In genomic region chr6:167836722-167837121, GRCh38 we compare ENCODE assay signal across 20 cellular contexts.
"Had no signal": no experiment of that assay in that cellular context is flagged by ENCODE, and none has a peak within 500 bp of the region (broad histone marks: within the 10 kb centered on the region; RNA-seq: fewer than 3 reads in every experiment).

No MANE protein-coding gene starts in this region.

- H3K27ac Mint-ChIP-seq: activated CD4-positive, alpha-beta memory T cell treated with anti-CD3 and anti-CD28 coated beads for 36 hours; activated CD4-positive, alpha-beta T cell treated with anti-CD3 and anti-CD28 coated beads, Interleukin-2, amount 10 ng/mL, durations not matched to agents 7 days and 5 days; activated naive CD8-positive, alpha-beta T cell; T-cell had no signal

- DNase-seq: activated CD4-positive, alpha-beta memory T cell treated with anti-CD3 and anti-CD28 coated beads for 36 hours; activated CD4-positive, alpha-beta T cell treated with anti-CD3 and anti-CD28 coated beads, Interleukin-2, amount 10 ng/mL, durations not matched to agents 7 days and 5 days; activated CD4-positive, CD25-positive, alpha-beta regulatory T cell; activated CD8-positive, alpha-beta memory T cell treated with anti-CD3 and anti-CD28 coated beads for 24 hours; activated effector memory CD4-positive, alpha-beta T cell treated with anti-CD3 and anti-CD28 coated beads, Interleukin-2, amount 50 U/mL, for 16 hours; activated naive CD4-positive, alpha-beta T cell treated with Interleukin-2 at 50 U/mL for 16 hours; activated T-cell treated with anti-CD3 and anti-CD28 coated beads, Interleukin-2, amount 50 U/mL, for 4 hours; caudate nucleus; NCI-H1105 treated with DMSO at 0.1 percent for 48 hours; NCI-H1436 treated with DMSO at 0.1 percent for 48 hours; NCI-H187; NCI-H2081; NCI-H446; NCI-H524; PC-3; SHP77 treated with DMSO at 0.1 percent for 48 hours; T-cell; T-helper 2 cell; T1000 had no signal

- H3K36me3 Mint-ChIP-seq: activated CD4-positive, alpha-beta memory T cell treated with anti-CD3 and anti-CD28 coated beads for 36 hours; activated naive CD8-positive, alpha-beta T cell; T-cell had no signal

- H3K4me3 Mint-ChIP-seq: activated CD4-positive, alpha-beta memory T cell treated with anti-CD3 and anti-CD28 coated beads for 36 hours; activated CD4-positive, alpha-beta T cell treated with anti-CD3 and anti-CD28 coated beads, Interleukin-2, amount 10 ng/mL, durations not matched to agents 7 days and 5 days; activated naive CD8-positive, alpha-beta T cell; activated T-cell treated with anti-CD3 and anti-CD28 coated beads, Interleukin-2, amount 50 U/mL, for 4 hours; T-cell had no signal

- H3K9me3 Mint-ChIP-seq: activated CD4-positive, alpha-beta memory T cell treated with anti-CD3 and anti-CD28 coated beads for 36 hours; activated CD4-positive, alpha-beta T cell treated with anti-CD3 and anti-CD28 coated beads, Interleukin-2, amount 10 ng/mL, durations not matched to agents 7 days and 5 days; activated T-cell treated with anti-CD3 and anti-CD28 coated beads, Interleukin-2, amount 50 U/mL, for 4 hours; T-cell had no signal

- ATAC-seq: activated T-cell treated with anti-CD3 and anti-CD28 coated beads, Interleukin-2, amount 50 U/mL, for 4 hours; PC-3; T-cell had no signal
